16 cellular contexts compared by ENCODE assay signal in genomic region chr13:113558461-113558860, GRCh38.
"Had no signal": no experiment of that assay in that cellular context is flagged by ENCODE, and none has a peak within 500 bp of the region (broad histone marks: within the 10 kb centered on the region; RNA-seq: fewer than 3 reads in every experiment).

No MANE protein-coding gene starts in this region.

- H3K27me3 Mint-ChIP-seq: progenitor cell of endocrine pancreas; stimulated activated naive CD8-positive, alpha-beta T cell treated with anti-CD3 and anti-CD28 coated beads, Interleukin-15, amount 100 ng/mL, for 72 hours had no signal

- DNase-seq: activated CD4-positive, alpha-beta T cell treated with anti-CD3 and anti-CD28 coated beads, Interleukin-2, amount 50 U/mL, for 4 hours; activated CD4-positive, CD25-positive, alpha-beta regulatory T cell treated with anti-CD3 and anti-CD28 coated beads, Interleukin-2, amount 50 U/mL, for 72 hours; activated gamma-delta T cell; brain microvascular endothelial cell; cerebellar nuclear complex; right cardiac atrium; small intestine; stimulated activated naive CD8-positive, alpha-beta T cell treated with anti-CD3 and anti-CD28 coated beads, Interleukin-15, amount 100 ng/mL, for 72 hours; T1000 had no signal

- H3K27me3 ChIP-seq: brain microvascular endothelial cell, left lung, testis, upper lobe of right lung had no signal

- H3K36me3 ChIP-seq: brain microvascular endothelial cell had no signal

- H3K4me3 Mint-ChIP-seq: natural killer cell treated with Interleukin-12 subunit alpha and Interleukin-12 subunit beta and Interleukin-15 and Interleukin-18, amount 100 ng/mL, for 72 hours; stimulated activated naive CD8-positive, alpha-beta T cell treated with anti-CD3 and anti-CD28 coated beads, Interleukin-15, amount 100 ng/mL, for 72 hours had no signal

- H3K9me3 ChIP-seq: left lung, testis, upper lobe of right lung had no signal

- H3K4me1 Mint-ChIP-seq: stimulated activated naive CD8-positive, alpha-beta T cell treated with anti-CD3 and anti-CD28 coated beads, Interleukin-15, amount 100 ng/mL, for 72 hours had no signal

- H3K27ac Mint-ChIP-seq: stimulated activated naive CD8-positive, alpha-beta T cell treated with anti-CD3 and anti-CD28 coated beads, Interleukin-15, amount 100 ng/mL, for 72 hours had no signal

- H3K36me3 Mint-ChIP-seq: activated naive CD4-positive, alpha-beta T cell treated with anti-CD3 and anti-CD28 coated beads, Interleukin-2, amount 50 U/mL, for 72 hours; natural killer cell treated with Interleukin-12 subunit alpha and Interleukin-12 subunit beta and Interleukin-15 and Interleukin-18, amount 100 ng/mL, for 72 hours had no signal

- H3K4me3 ChIP-seq: left lung, SK-N-MC, testis, upper lobe of right lung had no signal

- ATAC-seq: left lung; natural killer cell treated with Interleukin-12 subunit alpha and Interleukin-12 subunit beta and Interleukin-15 and Interleukin-18, amount 100 ng/mL, for 72 hours; right cardiac atrium; stimulated activated naive CD8-positive, alpha-beta T cell treated with anti-CD3 and anti-CD28 coated beads, Interleukin-15, amount 100 ng/mL, for 72 hours; upper lobe of right lung had no signal

- H3K27ac ChIP-seq: brain microvascular endothelial cell, left lung, SK-N-MC, testis, upper lobe of right lung had no signal

- H3K4me1 ChIP-seq: left lung, testis, upper lobe of right lung had no signal

- H3K9me3 Mint-ChIP-seq: activated naive CD4-positive, alpha-beta T cell treated with anti-CD3 and anti-CD28 coated beads, Interleukin-2, amount 50 U/mL, for 72 hours; natural killer cell treated with Interleukin-12 subunit alpha and Interleukin-12 subunit beta and Interleukin-15 and Interleukin-18, amount 100 ng/mL, for 72 hours; stimulated activated naive CD8-positive, alpha-beta T cell treated with anti-CD3 and anti-CD28 coated beads, Interleukin-15, amount 100 ng/mL, for 72 hours had no signal
